15 cellular contexts compared by ENCODE assay signal in genomic region chrX:129058405-129058804, GRCh38.
DNase-seq lines count a peak whose midpoint lies in the region; ATAC-seq and TF ChIP-seq lines count a peak whose summit lies in the region.
"Had no signal": no experiment of that assay in that cellular context is flagged by ENCODE, and none has a peak within 500 bp of the region (broad histone marks: within the 10 kb centered on the region; RNA-seq: fewer than 3 reads in every experiment).

No MANE protein-coding gene starts in this region.

- H4K20me1 ChIP-seq in MM.1S (ENCODE audit: insufficient read depth, low read length): no peaks in the 10 kb centered on the region
- H4K20me1 ChIP-seq: BLaER1 had no signal

- no peak overlapping the region for H3K23ac ChIP-seq in mesenchymal stem cell (ENCODE audit: low read length in 2 of 2)

- no peak overlapping the region for H3K18ac ChIP-seq in mesenchymal stem cell (ENCODE audit: low read depth in 1 of 2, low read length in 2 of 2)

- H2BK12ac ChIP-seq in mesenchymal stem cell (ENCODE audit: low read length in 2 of 2): no peak overlapping the region

- H3K4me3 ChIP-seq in HUES48 (ENCODE audit: low read depth, low read length) (no peak overlapping the region), mesenchymal stem cell (ENCODE audit: insufficient read depth in 1 of 2, low read depth in 1 of 2, low read length in 2 of 2) (no peak overlapping the region), MM.1S (ENCODE audit: low read length) (no peak overlapping the region)
- H3K4me3 ChIP-seq: BLaER1, GM23338 had no signal

- TF ChIP-seq CTCF in MM.1S (IDR thresholded peaks at IDR 0.05; ENCODE audit: low read length): no peak

- no peak overlapping the region for H2BK120ac ChIP-seq in mesenchymal stem cell (ENCODE audit: low read depth, low read length)

- H3K9me3 ChIP-seq in HUES48 (ENCODE audit: control insufficient read depth, insufficient read depth, low read length): no peaks in the 10 kb centered on the region
- no peaks in the 10 kb centered on the region for H3K9me3 ChIP-seq in mesenchymal stem cell (ENCODE audit: control insufficient read depth, low read length)
- no peaks in the 10 kb centered on the region for H3K9me3 ChIP-seq in MM.1S (replicated peaks; ENCODE audit: insufficient read depth, low read length)
- H3K9me3 ChIP-seq: BLaER1 had no signal

- no peak overlapping the region for H2AK5ac ChIP-seq in mesenchymal stem cell (ENCODE audit: low read length, severe bottlenecking)

- H4K8ac ChIP-seq in mesenchymal stem cell (ENCODE audit: low read length): no peak overlapping the region

- WGBS in mesenchymal stem cell: 80% methylated on average over 1 of the region's 1 CpG

- H2AFZ ChIP-seq in mesenchymal stem cell (ENCODE audit: low read depth, low read length): no peak overlapping the region
- H2AFZ ChIP-seq in MM.1S (ENCODE audit: low read length): no peak overlapping the region
- H2AFZ ChIP-seq: GM23338 had no signal

- no peak overlapping the region for H2BK5ac ChIP-seq in mesenchymal stem cell (ENCODE audit: low read depth, low read length, poor library complexity, severe bottlenecking)

- no peak overlapping the region for H3K4me2 ChIP-seq in mesenchymal stem cell (ENCODE audit: low read length, poor library complexity, severe bottlenecking)
- no peak overlapping the region for H3K4me2 ChIP-seq in MM.1S (ENCODE audit: low read depth, low read length)
- H3K4me2 ChIP-seq: BLaER1, GM23338 had no signal

- no peak overlapping the region for H4K91ac ChIP-seq in mesenchymal stem cell (ENCODE audit: low read length)

- no peak overlapping the region for H3K14ac ChIP-seq in mesenchymal stem cell (ENCODE audit: low read length in 2 of 2)

- no peaks in the 10 kb centered on the region for H3K36me3 ChIP-seq in HUES48 (ENCODE audit: control insufficient read depth, insufficient read depth, low read length)
- no peaks in the 10 kb centered on the region for H3K36me3 ChIP-seq in mesenchymal stem cell (ENCODE audit: control insufficient read depth in 1 of 2, insufficient read depth in 2 of 2, low read depth in 1 of 2, low read length in 2 of 2)
- no peaks in the 10 kb centered on the region for H3K36me3 ChIP-seq in MM.1S (replicated peaks; ENCODE audit: insufficient read depth, low read length)
- H3K36me3 ChIP-seq: BLaER1 had no signal

- ATAC-seq in GM18520 (IDR thresholded peaks at IDR 0.05; ENCODE audit: unreplicated experiment) (no peak), GM21423 (IDR thresholded peaks at IDR 0.05; ENCODE audit: unreplicated experiment) (no peak)
- ATAC-seq: GM23338 had no signal

- H3K9ac ChIP-seq in HUES48 (ENCODE audit: low read depth, low read length) (no peak overlapping the region), mesenchymal stem cell (ENCODE audit: low read length) (no peak overlapping the region), MM.1S (ENCODE audit: low read length) (no peak overlapping the region)
- H3K9ac ChIP-seq: BLaER1 had no signal

- H3K27me3 ChIP-seq in HUES48 (ENCODE audit: control insufficient read depth, insufficient read depth, low read length): no peaks in the 10 kb centered on the region; the same call in 1 of the 2 replicates
- H3K27me3 ChIP-seq in mesenchymal stem cell (ENCODE audit: control insufficient read depth in 1 of 2, insufficient read depth in 1 of 2, low read length in 2 of 2): no peaks in the 10 kb centered on the region
- H3K27me3 ChIP-seq in MM.1S (replicated peaks; ENCODE audit: insufficient read depth, low read length): no peaks in the 10 kb centered on the region

- H3K4ac ChIP-seq in mesenchymal stem cell (ENCODE audit: low read depth in 1 of 2, low read length in 2 of 2): no peak overlapping the region

- H3K9me2 ChIP-seq in MM.1S (replicated peaks; ENCODE audit: insufficient read depth, low read length): no peaks in the 10 kb centered on the region

- H2BK15ac ChIP-seq in mesenchymal stem cell (ENCODE audit: low read depth, poor library complexity, severe bottlenecking): no peak overlapping the region

- DNase-seq in DMS 273 (lab: John Stamatoyannopoulos, UW; ENCODE audit: unreplicated experiment) (peak; percentile 20), DMS 273 treated with DMSO at 0.1 percent for 48 hours (lab: John Stamatoyannopoulos, UW) (no peak), SK-MEL-5 (ENCODE audit: low read depth, low spot score) (peak; percentile 0), mesenchymal stem cell (peak; percentile 51), MM.1S (no peak)
- DNase-seq: AML-193; Calu3; CD4-positive, CD25-positive, alpha-beta regulatory T cell; H7 had no signal

- no peaks in the 10 kb centered on the region for H3K79me2 ChIP-seq in MM.1S (ENCODE audit: low read length)

- H3K4me1 ChIP-seq in HUES48 (ENCODE audit: control insufficient read depth, insufficient read depth, low read length): peaks cover 18% of the 10 kb centered on the region
- no peaks in the 10 kb centered on the region for H3K4me1 ChIP-seq in mesenchymal stem cell (ENCODE audit: control insufficient read depth, insufficient read depth, low read depth, low read length)
- H3K4me1 ChIP-seq in MM.1S (ENCODE audit: low read length): no peaks in the 10 kb centered on the region
- H3K4me1 ChIP-seq: BLaER1 had no signal

- in situ Hi-C loops in SK-MEL-5 (cut with HindIII; ENCODE audit: low pct_unique_long_range_greater_than_20kb, low sequenced_read_pairs): no loop called here

- H3K79me1 ChIP-seq in mesenchymal stem cell (replicated peaks; ENCODE audit: low read length, poor library complexity, severe bottlenecking): no peaks in the 10 kb centered on the region

- H3K27ac ChIP-seq in HUES48 (ENCODE audit: low read depth, low read length) (peak overlapping the region; percentile 53), mesenchymal stem cell (ENCODE audit: low read length, poor library complexity, severe bottlenecking) (no peak overlapping the region), MM.1S (ENCODE audit: low read length) (no peak overlapping the region)
- H3K27ac ChIP-seq: 22Rv1, BLaER1 had no signal

- H3F3A ChIP-seq in MM.1S (ENCODE audit: insufficient read depth, low read length): no peaks in the 10 kb centered on the region

Comparison
In these comparisons a context has a peak if more than half of its experiments do, and no peak if none do; other contexts are left out.
1. DNase-seq: peak in DMS 273 (single experiment), SK-MEL-5 (single experiment) and mesenchymal stem cell (single experiment); none in DMS 273 treated with DMSO at 0.1 percent for 48 hours (single experiment) and MM.1S (single experiment).